8 cellular contexts compared by ENCODE assay signal in the genomic region with DNA sequence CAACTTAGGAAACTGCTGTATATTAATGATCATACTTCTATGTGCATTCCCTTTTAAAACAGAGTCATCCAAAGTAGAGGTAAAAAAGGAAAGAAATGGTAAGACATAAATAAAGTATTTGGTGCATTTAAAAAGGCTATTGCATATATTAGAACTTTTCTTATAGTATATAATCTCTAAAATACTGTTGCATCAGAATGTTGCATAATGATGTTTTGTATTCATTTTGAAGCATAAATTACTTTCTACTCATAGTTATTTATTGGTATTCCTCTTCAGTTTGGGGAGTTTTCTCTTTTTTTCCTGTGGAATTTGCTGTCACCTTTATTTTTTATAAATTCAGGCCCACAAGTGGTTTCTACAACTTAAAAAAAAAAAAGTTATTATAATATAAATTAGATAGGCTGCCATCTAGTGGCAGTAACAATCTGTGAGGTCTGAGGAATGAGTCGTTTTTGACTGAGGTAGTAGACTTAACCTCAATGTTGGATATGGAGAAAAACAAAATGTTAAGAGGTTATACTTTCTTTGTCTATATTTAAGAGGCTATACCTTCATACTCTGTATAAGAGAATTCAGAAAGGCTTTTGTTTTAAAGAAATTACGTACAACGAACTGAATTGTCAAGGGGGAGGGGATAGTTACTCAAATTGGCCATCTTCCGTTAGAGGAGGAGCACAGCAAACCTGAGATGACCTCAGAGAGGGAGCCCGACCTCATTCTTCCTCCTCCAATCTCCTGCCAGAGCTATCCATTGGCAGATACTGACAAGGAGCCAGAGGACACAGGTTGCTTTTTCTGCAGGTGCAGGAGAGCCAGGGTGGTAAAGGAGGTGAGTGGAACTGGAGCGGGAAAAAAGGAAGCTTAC. TPM values are rescaled to one million over a fixed set of nuclear protein-coding genes. Genes with fewer than 3 reads are reported as not detected.
A peak's percentile ranks its signal among the peaks of the same experiment; 100 is the strongest.
DNase-seq lines count a peak whose midpoint lies in the region; ATAC-seq and TF ChIP-seq lines count a peak whose summit lies in the region.

No MANE protein-coding gene starts in this region.

- no peak for TF ChIP-seq POLR2A in sigmoid colon (IDR thresholded peaks at IDR 0.05)

- WGBS in sigmoid colon, 2 donors = 29 to 45% methylated on average over 6 of the region's 6 CpGs

- no peak overlapping the region for H3K27ac ChIP-seq in sigmoid colon

- peak; percentile 25 for DNase-seq in SKM-1 treated with dmso at 0.1 percent for 144 hours (lab: John Stamatoyannopoulos, UW; ENCODE audit: unreplicated experiment)
- DNase-seq in SKM-1 (lab: John Stamatoyannopoulos, UW; ENCODE audit: unreplicated experiment) = no peak
- DNase-seq in HEK293T (ENCODE audit: extremely low spot score) = no peak
- DNase-seq in NCI-H69 (lab: John Stamatoyannopoulos, UW) = peak; percentile 38
- DNase-seq in adipocyte (ENCODE audit: low read depth) = peak; percentile 86
- no peak for DNase-seq in left ventricle myocardium superior
- no peak for DNase-seq in sigmoid colon
- no peak for DNase-seq in foreskin melanocyte

- CTCF ChIA-PET in HEK293T (lab: Yijun Ruan, JAX) = interaction anchor here (0.6 to 1.3 kb wide), 4 partner anchors 14 to 1376 kb away, joined by 3 read pairs; no protein-coding TSS in a partner anchor

- ATAC-seq in left ventricle myocardium superior = peak; percentile 62

- H3K36me3 ChIP-seq in adipocyte (ENCODE audit: control insufficient read depth, insufficient read depth, low read length, severe bottlenecking) (no peaks in the 10 kb centered on the region), sigmoid colon (no peaks in the 10 kb centered on the region)

- H3K4me3 ChIP-seq in adipocyte (ENCODE audit: low read length) (no peak overlapping the region), sigmoid colon (no peak overlapping the region)

- POLR2A ChIA-PET in HEK293T (lab: Yijun Ruan, JAX) = no interaction called here

- H3K27me3 ChIP-seq in adipocyte (replicated peaks; ENCODE audit: control insufficient read depth, insufficient read depth, low read length) (no peaks in the 10 kb centered on the region), sigmoid colon (no peaks in the 10 kb centered on the region)

- TF ChIP-seq CTCF in sigmoid colon (IDR thresholded peaks at IDR 0.05) = peak; percentile 14 to 56 (median 34)

- H3K9ac ChIP-seq in adipocyte (ENCODE audit: low read length) = peak overlapping the region; percentile 4

- H3K4me1 ChIP-seq in adipocyte (ENCODE audit: control insufficient read depth, insufficient read depth, low read length) (peaks cover 3% of the 10 kb centered on the region), sigmoid colon (peaks cover 0 to 4% (median 0%) of the 10 kb centered on the region in 4 donors)

- H3K9me3 ChIP-seq in adipocyte (ENCODE audit: control insufficient read depth, low read length) (no peaks in the 10 kb centered on the region), sigmoid colon (no peaks in the 10 kb centered on the region)

- intact Hi-C loops in left ventricle myocardium superior (cut with micrococcal nuclease) = loop anchor here (5.0 kb wide), 1 partner anchor 36 kb away; the partner anchor contains the start of gene ASNSD1
- intact Hi-C loops in sigmoid colon (cut with DNase I) = loop anchor here (2.0 kb wide), 1 partner anchor 23 kb away; the partner anchor contains the start of gene ANKAR

- TF ChIP-seq EP300 in sigmoid colon (IDR thresholded peaks at IDR 0.05) = no peak

TF ChIP-seq in HEK293T, 16 proteins besides CTCF, POLR2A, EP300 and RAD21:
- TF ChIP-seq ZNF384 (IDR thresholded peaks at IDR 0.05) (peak; percentile 67; the same call in 1 of the 2 replicates), PKNOX1 (IDR thresholded peaks at IDR 0.05) (no peak)

RNA-seq across cellular contexts. Expression of gene ANKAR, which starts 23.8 kb away (rescaled TPM):
- 8.8 TPM for total RNA-seq in left ventricle myocardium superior
- total RNA-seq in sigmoid colon = 10 to 100 TPM; 11.9 to 27.7 (median 23.9) TPM
- 1 to 10 TPM; 2.1 to 2.5 (median 2.4) TPM for polyA plus RNA-seq in sigmoid colon

RNA-seq across cellular contexts. Expression of gene ASNSD1, which starts 37.0 kb away (rescaled TPM):
- total RNA-seq in left ventricle myocardium superior (33.0 TPM), sigmoid colon (10 to 100 TPM; 41.5 to 56.6 (median 49.7) TPM)
- 10 to 100 TPM; 22.5 to 37.8 (median 27.3) TPM for polyA plus RNA-seq in sigmoid colon

Comparison
In these comparisons a context has a peak if more than half of its experiments do, and no peak if none do; other contexts are left out.
1. DNase-seq: peak in SKM-1 treated with dmso at 0.1 percent for 144 hours (single experiment), NCI-H69 (single experiment) and adipocyte (single experiment); none in SKM-1 (single experiment), HEK293T (single experiment), left ventricle myocardium superior (single experiment), sigmoid colon (single experiment) and foreskin melanocyte (single experiment).